Comparison of ENCODE assay signal across 17 cellular contexts in the genomic region with DNA sequence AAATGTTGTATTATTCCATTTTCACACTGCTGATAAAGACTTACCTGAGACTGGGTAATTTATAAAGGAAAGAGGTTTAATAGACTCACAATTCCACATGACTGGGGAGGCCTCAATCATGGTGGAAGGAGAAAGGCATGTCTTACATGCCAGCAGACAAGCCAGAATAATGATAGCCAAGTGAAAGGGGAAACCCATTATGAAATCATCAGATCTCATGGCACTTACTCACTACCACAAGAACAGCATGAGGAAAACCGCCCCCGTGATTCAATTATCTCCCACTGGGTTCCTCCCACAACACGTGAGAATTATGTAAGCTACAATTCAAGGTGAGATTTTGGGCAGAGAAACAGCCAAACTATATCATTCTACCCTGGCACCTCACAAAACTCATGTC.
A peak's percentile ranks its signal among the peaks of the same experiment; 100 is the strongest.
DNase-seq lines count a peak whose midpoint lies in the region; ATAC-seq and TF ChIP-seq lines count a peak whose summit lies in the region.
"Had no signal": no experiment of that assay in that cellular context is flagged by ENCODE, and none has a peak within 500 bp of the region (broad histone marks: within the 10 kb centered on the region; RNA-seq: fewer than 3 reads in every experiment).

No MANE protein-coding gene starts in this region.

- H3K27me3 ChIP-seq in MG63 (no peaks in the 10 kb centered on the region), brain microvascular endothelial cell (replicated peaks) (no peaks in the 10 kb centered on the region), kidney epithelial cell (ENCODE audit: control insufficient read depth, insufficient read depth, low read length) (no peaks in the 10 kb centered on the region)
- H3K27me3 ChIP-seq: BE2C, esophagus muscularis mucosa had no signal

- in situ Hi-C loops in brain microvascular endothelial cell (cut with HindIII; ENCODE audit: low pct_ligation_motif_present, low sequenced_read_pairs), result no loop called here

- H3K27ac ChIP-seq in brain microvascular endothelial cell, result no peak overlapping the region
- H3K27ac ChIP-seq: esophagus muscularis mucosa, KMS-11, left ventricle myocardium inferior had no signal

- TF ChIP-seq CTCF in AG10803 (conservative IDR thresholded peaks at IDR 0.05; ENCODE audit: low read length) (no peak), brain microvascular endothelial cell (IDR thresholded peaks at IDR 0.05; ENCODE audit: low read depth, low read length, missing control alignments) (no peak), kidney epithelial cell (IDR thresholded peaks at IDR 0.05; ENCODE audit: insufficient read depth, low read length, poor library complexity, severe bottlenecking) (no peak)

- H3K9me3 ChIP-seq in MG63, result no peaks in the 10 kb centered on the region; the same call in 1 of the 2 replicates
- H3K9me3 ChIP-seq: BE2C had no signal

- H3K36me3 ChIP-seq in MG63 (no peaks in the 10 kb centered on the region), brain microvascular endothelial cell (replicated peaks) (no peaks in the 10 kb centered on the region), kidney epithelial cell (ENCODE audit: control insufficient read depth, insufficient read depth, low read length) (no peaks in the 10 kb centered on the region)
- H3K36me3 ChIP-seq: BE2C, esophagus muscularis mucosa, left ventricle myocardium inferior had no signal

- H3K4me3 ChIP-seq in AG10803 (ENCODE audit: low read length) (no peak overlapping the region), MG63 (no peak overlapping the region), brain microvascular endothelial cell (ENCODE audit: low read depth, low read length) (no peak overlapping the region), kidney epithelial cell (ENCODE audit: low read depth, low read length) (no peak overlapping the region)
- H3K4me3 ChIP-seq: esophagus muscularis mucosa, left ventricle myocardium inferior had no signal

- DNase-seq in AG10803 (ENCODE audit: low read depth) (peak; percentile 44), MG63 (peak; percentile 9), brain microvascular endothelial cell (peak; percentile 25), kidney epithelial cell (ENCODE audit: low read depth) (peak; percentile 49), hypothalamus (lab: John Stamatoyannopoulos, UW) (no peak), DMS79 treated with DMSO at 0.1 percent for 48 hours (lab: John Stamatoyannopoulos, UW) (no peak)
- DNase-seq in activated T-cell treated with anti-CD3 and anti-CD28 coated beads, Interleukin-2, amount 50 U/mL, for 1 hour, result no peak
- DNase-seq: activated CD4-positive, alpha-beta T cell treated with anti-CD3 and anti-CD28 coated beads, Interleukin-2, amount 50 U/mL, for 4 hours; amniotic stem cell; BE2C; left ventricle myocardium inferior; naive B cell; stimulated activated naive CD8-positive, alpha-beta T cell treated with anti-CD3 and anti-CD28 coated beads, Interleukin-15, amount 100 ng/mL, for 72 hours had no signal

- ATAC-seq in HG02981 (IDR thresholded peaks at IDR 0.05; ENCODE audit: unreplicated experiment), result no peak
- ATAC-seq: activated T-helper 17 cell treated with anti-CD3 and anti-CD28 coated beads, Interleukin-2, amount 50 U/mL, for 72 hours; stimulated activated naive CD8-positive, alpha-beta T cell treated with anti-CD3 and anti-CD28 coated beads, Interleukin-15, amount 100 ng/mL, for 72 hours had no signal

Comparison
In these comparisons a context has a peak if more than half of its experiments do, and no peak if none do; other contexts are left out.
1. DNase-seq: peak in AG10803 (single experiment), MG63 (single experiment), brain microvascular endothelial cell (single experiment) and kidney epithelial cell (single experiment); none in hypothalamus (0 of 51), activated T-cell treated with anti-CD3 and anti-CD28 coated beads, Interleukin-2, amount 50 U/mL, for 1 hour (single experiment) and DMS79 treated with DMSO at 0.1 percent for 48 hours (single experiment).